In genomic region chr19:1582201-1582600, GRCh38 we compare ENCODE assay signal across 24 cellular contexts. TPM values are rescaled to one million over a fixed set of nuclear protein-coding genes. Genes with fewer than 3 reads are reported as not detected.
DNase-seq lines count a peak whose midpoint lies in the region.
"Had no signal": no experiment of that assay in that cellular context is flagged by ENCODE, and none has a peak within 500 bp of the region (broad histone marks: within the 10 kb centered on the region; RNA-seq: fewer than 3 reads in every experiment).

No MANE protein-coding gene starts in this region.

- peaks cover 73% of the 10 kb centered on the region in 2 experiments for H3K36me3 ChIP-seq in trophoblast cell (ENCODE audit: control insufficient read depth in 1 of 2, insufficient read depth in 2 of 2, low read length in 2 of 2)

- no peak overlapping the region for H3K14ac ChIP-seq in trophoblast cell (ENCODE audit: low read length)

- H3K18ac ChIP-seq in trophoblast cell (ENCODE audit: low read length) = no peak overlapping the region

- peaks cover 41% of the 10 kb centered on the region for H3K36me3 Mint-ChIP-seq in activated CD4-positive, alpha-beta T cell treated with anti-CD3 and anti-CD28 coated beads, Interleukin-2, amount 10 ng/mL, durations not matched to agents 24 days and 14 days (ENCODE audit: low read depth)

- no peak overlapping the region for H3K9ac ChIP-seq in trophoblast cell (ENCODE audit: low read length)
- H3K9ac ChIP-seq: BLaER1 had no signal

- peaks cover 4% of the 10 kb centered on the region for H3K9me3 ChIP-seq in trophoblast cell (ENCODE audit: insufficient read depth, low read depth, low read length)
- H3K9me3 ChIP-seq: BLaER1, Peyer's patch had no signal

- intact Hi-C loops in activated CD4-positive, alpha-beta T cell treated with anti-CD3 and anti-CD28 coated beads, Interleukin-2, amount 10 ng/mL, durations not matched to agents 24 days and 14 days (cut with micrococcal nuclease) = no loop called here

- H3K27me3 Mint-ChIP-seq in activated CD4-positive, alpha-beta T cell treated with anti-CD3 and anti-CD28 coated beads, Interleukin-2, amount 10 ng/mL, durations not matched to agents 24 days and 14 days = no peaks in the 10 kb centered on the region
- H3K27me3 Mint-ChIP-seq: CD8-positive, alpha-beta memory T cell had no signal

- no peaks in the 10 kb centered on the region for H3K4me1 Mint-ChIP-seq in activated CD4-positive, alpha-beta T cell treated with anti-CD3 and anti-CD28 coated beads, Interleukin-2, amount 10 ng/mL, durations not matched to agents 24 days and 14 days
- H3K4me1 Mint-ChIP-seq: GM23338 had no signal

- H2AK5ac ChIP-seq in trophoblast cell (ENCODE audit: low read length) = no peak overlapping the region

- peaks cover 2% of the 10 kb centered on the region for H3K79me2 ChIP-seq in trophoblast cell (ENCODE audit: control insufficient read depth, insufficient read depth, low read length, poor library complexity)

- H3K23ac ChIP-seq in trophoblast cell (ENCODE audit: low read length) = no peak overlapping the region

- no peak overlapping the region for H3K27ac ChIP-seq in trophoblast cell (ENCODE audit: low read depth, low read length)
- H3K27ac ChIP-seq: BLaER1, Peyer's patch had no signal

- peak; percentile 52 for DNase-seq in activated CD4-positive, alpha-beta T cell treated with anti-CD3 and anti-CD28 coated beads, Interleukin-2, amount 10 ng/mL, durations not matched to agents 24 days and 14 days
- DNase-seq in activated CD4-positive, alpha-beta T cell treated with anti-CD3 and anti-CD28 coated beads, Interleukin-2, amount 50 U/mL, for 4 hours = no peak
- DNase-seq in NCI-H1417 treated with DMSO at 0.1 percent for 48 hours (lab: John Stamatoyannopoulos, UW) = peak; percentile 49
- DNase-seq in NCI-H748 treated with DMSO at 0.1 percent for 48 hours (lab: John Stamatoyannopoulos, UW) = peak; percentile 26
- DNase-seq in trophoblast cell = peak; percentile 96 to 97
- no peak for DNase-seq in NCI-H2227 (lab: John Stamatoyannopoulos, UW; ENCODE audit: unreplicated experiment)
- DNase-seq in hypothalamus (lab: John Stamatoyannopoulos, UW) = no peak
- DNase-seq in anterior cingulate cortex (lab: John Stamatoyannopoulos, UW) = no peak
- DNase-seq: CD8-positive, alpha-beta memory T cell; DMS 273 treated with DMSO at 0.1 percent for 48 hours; GDM1; MM.1S; NCI-H1092; NCI-H187; NCI-H2227 treated with DMSO at 0.1 percent for 48 hours; NCI-H524 treated with DMSO at 0.1 percent for 48 hours; Peyer's patch had no signal

- H3K9me3 Mint-ChIP-seq in activated CD4-positive, alpha-beta T cell treated with anti-CD3 and anti-CD28 coated beads, Interleukin-2, amount 10 ng/mL, durations not matched to agents 24 days and 14 days = no peaks in the 10 kb centered on the region
- H3K9me3 Mint-ChIP-seq: CD8-positive, alpha-beta memory T cell; GM23338 had no signal

- no peak overlapping the region for H2AFZ ChIP-seq in trophoblast cell (ENCODE audit: insufficient read depth, low read length, poor library complexity)
- H2AFZ ChIP-seq: GM23338 had no signal

- no peak overlapping the region for H3K4me2 ChIP-seq in trophoblast cell (ENCODE audit: low read length)
- H3K4me2 ChIP-seq: BLaER1, GM23338 had no signal

- H4K12ac ChIP-seq in trophoblast cell (ENCODE audit: low read depth, low read length) = no peak overlapping the region

- H2BK5ac ChIP-seq in trophoblast cell (ENCODE audit: low read depth, low read length, poor library complexity) = peak overlapping the region; percentile 24

- H3K27ac Mint-ChIP-seq in activated CD4-positive, alpha-beta T cell treated with anti-CD3 and anti-CD28 coated beads, Interleukin-2, amount 10 ng/mL, durations not matched to agents 24 days and 14 days = no peak overlapping the region
- H3K27ac Mint-ChIP-seq: CD8-positive, alpha-beta memory T cell; GM23338 had no signal

- H3K4me1 ChIP-seq in trophoblast cell (ENCODE audit: control insufficient read depth in 1 of 2, insufficient read depth in 2 of 2, low read length in 2 of 2) = peaks cover 4 to 5% of the 10 kb centered on the region in 2 experiments
- H3K4me1 ChIP-seq: BLaER1, Peyer's patch had no signal

- no peaks in the 10 kb centered on the region for H3K27me3 ChIP-seq in trophoblast cell (ENCODE audit: insufficient read depth, low read length)
- H3K27me3 ChIP-seq: BLaER1, Peyer's patch had no signal

- no peaks in the 10 kb centered on the region for H3K79me1 ChIP-seq in trophoblast cell (ENCODE audit: low read length)

- no peak overlapping the region for H4K8ac ChIP-seq in trophoblast cell (ENCODE audit: low read depth, low read length)

- no peak overlapping the region for H3K4me3 ChIP-seq in trophoblast cell (ENCODE audit: low read depth, low read length)
- H3K4me3 ChIP-seq: BLaER1, GM12878, GM23338, Peyer's patch had no signal

- H2BK120ac ChIP-seq in trophoblast cell (ENCODE audit: insufficient read depth, low read length, poor library complexity) = no peak overlapping the region

- WGBS in trophoblast cell (ENCODE audit: extremely low coverage, insufficient coverage, insufficient read length) = no CpG with 5 or more reads among the region's 9 CpGs

- H4K91ac ChIP-seq in trophoblast cell (ENCODE audit: low read depth, low read length) = peak overlapping the region; percentile 25

- H2BK12ac ChIP-seq in trophoblast cell (ENCODE audit: low read length) = no peak overlapping the region

- H3K4ac ChIP-seq in trophoblast cell (ENCODE audit: low read depth, low read length) = no peak overlapping the region

- no peak overlapping the region for H3K4me3 Mint-ChIP-seq in activated CD4-positive, alpha-beta T cell treated with anti-CD3 and anti-CD28 coated beads, Interleukin-2, amount 10 ng/mL, durations not matched to agents 24 days and 14 days
- H3K4me3 Mint-ChIP-seq: CD8-positive, alpha-beta memory T cell; GM23338 had no signal

RNA-seq across cellular contexts. Expression of gene MBD3, which starts 10.5 kb away (rescaled TPM):
- 132 and 140 TPM in 2 replicates for total RNA-seq in activated CD4-positive, alpha-beta T cell treated with anti-CD3 and anti-CD28 coated beads, Interleukin-2, amount 10 ng/mL, durations not matched to agents 24 days and 14 days
- polyA plus RNA-seq in trophoblast cell (2013) = 98.4 and 103 TPM in 2 replicates

RNA-seq across cellular contexts. Expression of gene MEX3D, which starts 14.1 kb away (rescaled TPM):
- total RNA-seq in activated CD4-positive, alpha-beta T cell treated with anti-CD3 and anti-CD28 coated beads, Interleukin-2, amount 10 ng/mL, durations not matched to agents 24 days and 14 days = 15.9 and 16.1 TPM in 2 replicates
- polyA plus RNA-seq in trophoblast cell (2013) = 102 and 105 TPM in 2 replicates
- polyA plus RNA-seq: CD8-positive, alpha-beta memory T cell had no signal

RNA-seq across cellular contexts. Expression of gene UQCR11, which starts 23.1 kb away (rescaled TPM):
- total RNA-seq in activated CD4-positive, alpha-beta T cell treated with anti-CD3 and anti-CD28 coated beads, Interleukin-2, amount 10 ng/mL, durations not matched to agents 24 days and 14 days = 194 and 195 TPM in 2 replicates
- 125 and 128 TPM in 2 replicates for polyA plus RNA-seq in trophoblast cell (2013)

RNA-seq across cellular contexts. Expression of gene PLK5, which starts 58.3 kb away (rescaled TPM):
- not detected in 2 replicates for total RNA-seq in activated CD4-positive, alpha-beta T cell treated with anti-CD3 and anti-CD28 coated beads, Interleukin-2, amount 10 ng/mL, durations not matched to agents 24 days and 14 days
- 0.01 TPM in 1 of 2 replicates, not detected in the other for polyA plus RNA-seq in trophoblast cell (2013)
- total RNA-seq: A673; CD8-positive, alpha-beta memory T cell; Daoy; LHCN-M2; Peyer's patch; Right ventricle myocardium inferior had no signal
- polyA plus RNA-seq: CD8-positive, alpha-beta memory T cell; GM12878 had no signal

Comparison
In these comparisons a context has a peak if more than half of its experiments do, and no peak if none do; other contexts are left out.
1. DNase-seq: peak in activated CD4-positive, alpha-beta T cell treated with anti-CD3 and anti-CD28 coated beads, Interleukin-2, amount 10 ng/mL, durations not matched to agents 24 days and 14 days (single experiment), NCI-H1417 treated with DMSO at 0.1 percent for 48 hours (single experiment), NCI-H748 treated with DMSO at 0.1 percent for 48 hours (single experiment) and trophoblast cell (2 of 2); none in activated CD4-positive, alpha-beta T cell treated with anti-CD3 and anti-CD28 coated beads, Interleukin-2, amount 50 U/mL, for 4 hours (0 of 2), NCI-H2227 (single experiment), hypothalamus (0 of 51) and anterior cingulate cortex (0 of 58).